1 cellular context compared by ENCODE assay signal in the genomic region with DNA sequence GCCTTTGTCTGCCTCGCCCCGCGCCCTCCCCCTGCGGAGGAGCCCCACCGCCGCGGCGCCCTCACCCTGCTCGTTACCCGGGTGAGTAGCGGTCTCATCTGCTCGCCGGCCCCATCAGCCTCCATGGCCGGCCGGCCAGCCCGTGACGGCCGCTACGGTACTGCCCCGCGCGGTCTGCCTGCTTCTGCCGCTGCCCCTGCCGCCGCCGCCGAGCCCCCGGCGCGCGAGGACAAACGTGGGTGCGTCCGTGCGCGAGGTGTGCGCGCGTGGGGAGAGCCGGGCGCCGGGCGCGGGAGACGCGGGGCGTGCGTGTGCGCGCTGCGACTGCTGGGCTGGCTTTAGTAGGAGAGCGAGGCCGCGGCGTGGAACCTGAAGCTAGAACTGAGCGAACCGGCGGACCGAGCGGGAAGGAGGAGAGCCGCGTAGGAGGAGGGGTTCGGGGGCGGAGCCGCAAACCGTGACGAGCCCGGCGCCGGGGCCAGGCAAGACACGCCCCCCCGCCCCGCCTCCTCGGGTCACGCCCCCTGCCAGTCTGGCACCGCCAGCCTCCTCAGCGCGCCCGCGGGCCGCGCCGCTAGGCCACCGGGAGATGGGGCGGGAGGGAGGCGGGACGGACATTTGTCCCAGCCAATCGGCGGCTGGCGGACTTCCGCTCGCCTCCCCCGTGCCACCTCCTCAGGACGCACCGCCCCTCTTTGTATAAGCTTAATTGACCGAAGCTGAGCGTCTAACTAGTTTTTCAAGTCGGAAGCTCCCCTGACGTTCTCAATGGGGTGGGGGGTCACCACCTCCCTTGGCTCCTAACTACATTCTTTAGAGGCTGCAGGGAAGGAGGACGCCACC.
TF ChIP-seq lines count a peak whose summit lies in the region.

A gene (minus strand): TSS at position 383 of the 843 bp plus-strand sequence. CDS start 258 bp downstream, at position 125.

TF ChIP-seq in HepG2, 621 proteins besides CTCF, POLR2A, EP300 and RAD21 (continued from another document and continues in another):
- TF ChIP-seq ZNF326 (CRISPR knock-in tag; IDR thresholded peaks at IDR 0.05; ENCODE audit: borderline replicate concordance), result no peak
- TF ChIP-seq ZNF607 (CRISPR knock-in tag; IDR thresholded peaks at IDR 0.05; ENCODE audit: borderline replicate concordance), result peak; percentile 35; the same call in 1 of the 2 replicates
- 0 out of 2 replicates have a peak, but pooled peaks have one; percentile 27 for TF ChIP-seq ZSCAN29 (CRISPR knock-in tag; conservative IDR thresholded peaks at IDR 0.05)
- TF ChIP-seq CEBPG (CRISPR knock-in tag; IDR thresholded peaks at IDR 0.05), result no peak
- TF ChIP-seq ZNF343 (CRISPR knock-in tag; IDR thresholded peaks at IDR 0.05), result no peak
- TF ChIP-seq, protein P1, sequence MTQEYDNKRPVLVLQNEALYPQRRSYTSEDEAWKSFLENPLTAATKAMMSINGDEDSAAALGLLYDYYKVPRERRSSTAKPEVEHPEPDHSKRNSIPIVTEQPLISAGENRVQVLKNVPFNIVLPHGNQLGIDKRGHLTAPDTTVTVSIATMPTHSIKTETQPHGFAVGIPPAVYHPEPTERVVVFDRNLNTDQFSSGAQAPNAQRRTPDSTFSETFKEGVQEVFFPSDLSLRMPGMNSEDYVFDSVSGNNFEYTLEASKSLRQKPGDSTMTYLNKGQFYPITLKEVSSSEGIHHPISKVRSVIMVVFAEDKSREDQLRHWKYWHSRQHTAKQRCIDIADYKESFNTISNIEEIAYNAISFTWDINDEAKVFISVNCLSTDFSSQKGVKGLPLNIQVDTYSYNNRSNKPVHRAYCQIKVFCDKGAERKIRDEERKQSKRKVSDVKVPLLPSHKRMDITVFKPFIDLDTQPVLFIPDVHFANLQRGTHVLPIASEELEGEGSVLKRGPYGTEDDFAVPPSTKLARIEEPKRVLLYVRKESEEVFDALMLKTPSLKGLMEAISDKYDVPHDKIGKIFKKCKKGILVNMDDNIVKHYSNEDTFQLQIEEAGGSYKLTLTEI (CRISPR knock-in tag; conservative IDR thresholded peaks at IDR 0.05), result no peak
- no peak for TF ChIP-seq SYNCRIP (IDR thresholded peaks at IDR 0.05; ENCODE audit: insufficient read depth, low read depth, low read length)
- no peak for TF ChIP-seq NFIC (IDR thresholded peaks at IDR 0.05; ENCODE audit: low read length)
- TF ChIP-seq ZNF331 (CRISPR knock-in tag; IDR thresholded peaks at IDR 0.05), result no peak
- no peak for TF ChIP-seq ZNF619 (CRISPR knock-in tag; IDR thresholded peaks at IDR 0.05)
- 0 out of 2 replicates have a peak, but pooled peaks have one; percentile 9 for TF ChIP-seq ZNF138 (CRISPR knock-in tag; IDR thresholded peaks at IDR 0.05; ENCODE audit: low read depth)
- no peak for TF ChIP-seq FLYWCH1 (CRISPR knock-in tag; IDR thresholded peaks at IDR 0.05)
- no peak for TF ChIP-seq NFE2 (CRISPR knock-in tag; IDR thresholded peaks at IDR 0.05)
- TF ChIP-seq ESRRA (CRISPR knock-in tag; IDR thresholded peaks at IDR 0.05; ENCODE audit: low read depth), result no peak
- peak; percentile 72 for TF ChIP-seq HDAC1 (CRISPR knock-in tag; IDR thresholded peaks at IDR 0.05)
- TF ChIP-seq, protein P2, sequence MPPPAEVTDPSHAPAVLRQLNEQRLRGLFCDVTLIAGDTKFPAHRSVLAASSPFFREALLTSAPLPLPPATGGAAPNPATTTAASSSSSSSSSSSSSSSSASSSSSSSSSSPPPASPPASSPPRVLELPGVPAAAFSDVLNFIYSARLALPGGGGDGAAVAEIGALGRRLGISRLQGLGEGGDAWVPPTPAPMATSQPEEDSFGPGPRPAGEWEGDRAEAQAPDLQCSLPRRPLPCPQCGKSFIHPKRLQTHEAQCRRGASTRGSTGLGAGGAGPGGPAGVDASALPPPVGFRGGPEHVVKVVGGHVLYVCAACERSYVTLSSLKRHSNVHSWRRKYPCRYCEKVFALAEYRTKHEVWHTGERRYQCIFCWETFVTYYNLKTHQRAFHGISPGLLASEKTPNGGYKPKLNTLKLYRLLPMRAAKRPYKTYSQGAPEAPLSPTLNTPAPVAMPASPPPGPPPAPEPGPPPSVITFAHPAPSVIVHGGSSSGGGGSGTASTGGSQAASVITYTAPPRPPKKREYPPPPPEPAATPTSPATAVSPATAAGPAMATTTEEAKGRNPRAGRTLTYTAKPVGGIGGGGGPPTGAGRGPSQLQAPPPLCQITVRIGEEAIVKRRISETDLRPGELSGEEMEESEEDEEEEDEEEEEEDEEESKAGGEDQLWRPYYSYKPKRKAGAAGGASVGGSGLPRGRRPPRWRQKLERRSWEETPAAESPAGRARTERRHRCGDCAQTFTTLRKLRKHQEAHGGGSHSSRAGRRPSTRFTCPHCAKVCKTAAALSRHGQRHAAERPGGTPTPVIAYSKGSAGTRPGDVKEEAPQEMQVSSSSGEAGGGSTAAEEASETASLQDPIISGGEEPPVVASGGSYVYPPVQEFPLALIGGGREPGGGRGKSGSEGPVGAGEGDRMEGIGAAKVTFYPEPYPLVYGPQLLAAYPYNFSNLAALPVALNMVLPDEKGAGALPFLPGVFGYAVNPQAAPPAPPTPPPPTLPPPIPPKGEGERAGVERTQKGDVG (CRISPR knock-in tag; IDR thresholded peaks at IDR 0.05; ENCODE audit: borderline replicate concordance), result no peak
- TF ChIP-seq, protein P3, sequence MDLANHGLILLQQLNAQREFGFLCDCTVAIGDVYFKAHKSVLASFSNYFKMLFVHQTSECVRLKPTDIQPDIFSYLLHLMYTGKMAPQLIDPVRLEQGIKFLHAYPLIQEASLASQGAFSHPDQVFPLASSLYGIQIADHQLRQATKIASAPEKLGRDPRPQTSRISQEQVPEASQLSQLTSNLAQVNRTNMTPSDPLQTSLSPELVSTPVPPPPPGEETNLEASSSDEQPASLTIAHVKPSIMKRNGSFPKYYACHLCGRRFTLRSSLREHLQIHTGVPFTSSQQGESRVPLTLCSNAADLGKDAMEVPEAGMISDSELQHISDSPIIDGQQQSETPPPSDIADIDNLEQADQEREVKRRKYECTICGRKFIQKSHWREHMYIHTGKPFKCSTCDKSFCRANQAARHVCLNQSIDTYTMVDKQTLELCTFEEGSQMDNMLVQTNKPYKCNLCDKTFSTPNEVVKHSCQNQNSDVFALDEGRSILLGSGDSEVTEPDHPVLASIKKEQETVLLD (CRISPR knock-in tag; IDR thresholded peaks at IDR 0.05; ENCODE audit: low read depth), result no peak
- peak; percentile 52; the same call in 1 of the 2 replicates for TF ChIP-seq CREB1 (IDR thresholded peaks at IDR 0.05)
- TF ChIP-seq CREB1 (CRISPR knock-in tag; IDR thresholded peaks at IDR 0.05), result no peak
- TF ChIP-seq, protein P4, sequence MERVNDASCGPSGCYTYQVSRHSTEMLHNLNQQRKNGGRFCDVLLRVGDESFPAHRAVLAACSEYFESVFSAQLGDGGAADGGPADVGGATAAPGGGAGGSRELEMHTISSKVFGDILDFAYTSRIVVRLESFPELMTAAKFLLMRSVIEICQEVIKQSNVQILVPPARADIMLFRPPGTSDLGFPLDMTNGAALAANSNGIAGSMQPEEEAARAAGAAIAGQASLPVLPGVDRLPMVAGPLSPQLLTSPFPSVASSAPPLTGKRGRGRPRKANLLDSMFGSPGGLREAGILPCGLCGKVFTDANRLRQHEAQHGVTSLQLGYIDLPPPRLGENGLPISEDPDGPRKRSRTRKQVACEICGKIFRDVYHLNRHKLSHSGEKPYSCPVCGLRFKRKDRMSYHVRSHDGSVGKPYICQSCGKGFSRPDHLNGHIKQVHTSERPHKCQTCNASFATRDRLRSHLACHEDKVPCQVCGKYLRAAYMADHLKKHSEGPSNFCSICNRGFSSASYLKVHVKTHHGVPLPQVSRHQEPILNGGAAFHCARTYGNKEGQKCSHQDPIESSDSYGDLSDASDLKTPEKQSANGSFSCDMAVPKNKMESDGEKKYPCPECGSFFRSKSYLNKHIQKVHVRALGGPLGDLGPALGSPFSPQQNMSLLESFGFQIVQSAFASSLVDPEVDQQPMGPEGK (CRISPR knock-in tag; IDR thresholded peaks at IDR 0.05), result peak; percentile 78
- TF ChIP-seq, protein P5, sequence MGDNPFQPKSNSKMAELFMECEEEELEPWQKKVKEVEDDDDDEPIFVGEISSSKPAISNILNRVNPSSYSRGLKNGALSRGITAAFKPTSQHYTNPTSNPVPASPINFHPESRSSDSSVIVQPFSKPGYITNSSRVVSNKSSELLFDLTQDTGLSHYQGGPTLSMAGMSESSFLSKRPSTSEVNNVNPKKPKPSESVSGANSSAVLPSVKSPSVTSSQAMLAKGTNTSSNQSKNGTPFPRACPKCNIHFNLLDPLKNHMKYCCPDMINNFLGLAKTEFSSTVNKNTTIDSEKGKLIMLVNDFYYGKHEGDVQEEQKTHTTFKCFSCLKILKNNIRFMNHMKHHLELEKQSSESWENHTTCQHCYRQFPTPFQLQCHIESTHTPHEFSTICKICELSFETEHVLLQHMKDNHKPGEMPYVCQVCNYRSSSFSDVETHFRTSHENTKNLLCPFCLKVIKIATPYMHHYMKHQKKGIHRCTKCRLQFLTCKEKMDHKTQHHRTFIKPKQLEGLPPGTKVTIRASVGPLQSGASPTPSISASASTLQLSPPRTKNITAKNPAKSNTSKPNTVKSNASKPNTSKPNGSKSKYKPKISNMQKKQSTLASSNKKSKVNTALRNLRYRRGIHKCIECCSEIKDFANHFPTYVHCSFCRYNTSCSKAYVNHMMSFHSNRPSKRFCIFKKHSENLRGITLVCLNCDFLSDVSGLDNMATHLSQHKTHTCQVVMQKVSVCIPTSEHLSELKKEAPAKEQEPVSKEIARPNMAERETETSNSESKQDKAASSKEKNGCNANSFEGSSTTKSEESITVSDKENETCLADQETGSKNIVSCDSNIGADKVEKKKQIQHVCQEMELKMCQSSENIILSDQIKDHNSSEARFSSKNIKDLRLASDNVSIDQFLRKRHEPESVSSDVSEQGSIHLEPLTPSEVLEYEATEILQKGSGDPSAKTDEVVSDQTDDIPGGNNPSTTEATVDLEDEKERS (CRISPR knock-in tag; IDR thresholded peaks at IDR 0.05), result no peak
- no peak for TF ChIP-seq ATF7 (IDR thresholded peaks at IDR 0.05)
- no peak for TF ChIP-seq ATF7 (CRISPR knock-in tag; IDR thresholded peaks at IDR 0.05)
- no peak for TF ChIP-seq ZNF292 (CRISPR knock-in tag; IDR thresholded peaks at IDR 0.05; ENCODE audit: borderline replicate concordance, low read depth)
- TF ChIP-seq FOSL1 (CRISPR knock-in tag; IDR thresholded peaks at IDR 0.05; ENCODE audit: borderline replicate concordance), result no peak
- peak; percentile 92 for TF ChIP-seq ZFY (CRISPR knock-in tag; IDR thresholded peaks at IDR 0.05)
- TF ChIP-seq DMAP1 (CRISPR knock-in tag; IDR thresholded peaks at IDR 0.05), result 0 out of 2 replicates have a peak, but pooled peaks have one; percentile 34
- TF ChIP-seq POLR2AphosphoS2 (IDR thresholded peaks at IDR 0.05; ENCODE audit: low read depth, low read length), result no peak
- no peak for TF ChIP-seq ZNF530 (CRISPR knock-in tag; IDR thresholded peaks at IDR 0.05; ENCODE audit: low read depth)
- no peak for TF ChIP-seq ZNF749 (CRISPR knock-in tag; IDR thresholded peaks at IDR 0.05; ENCODE audit: borderline replicate concordance)
- TF ChIP-seq RELA (CRISPR knock-in tag; IDR thresholded peaks at IDR 0.05), result no peak
- peak; percentile 18; the same call in 1 of the 2 replicates for TF ChIP-seq ZBTB7A (CRISPR knock-in tag; IDR thresholded peaks at IDR 0.05)
- peak; percentile 33; the same call in 1 of the 2 replicates for TF ChIP-seq FOXO1 (CRISPR knock-in tag; IDR thresholded peaks at IDR 0.05)
- TF ChIP-seq, protein P6, sequence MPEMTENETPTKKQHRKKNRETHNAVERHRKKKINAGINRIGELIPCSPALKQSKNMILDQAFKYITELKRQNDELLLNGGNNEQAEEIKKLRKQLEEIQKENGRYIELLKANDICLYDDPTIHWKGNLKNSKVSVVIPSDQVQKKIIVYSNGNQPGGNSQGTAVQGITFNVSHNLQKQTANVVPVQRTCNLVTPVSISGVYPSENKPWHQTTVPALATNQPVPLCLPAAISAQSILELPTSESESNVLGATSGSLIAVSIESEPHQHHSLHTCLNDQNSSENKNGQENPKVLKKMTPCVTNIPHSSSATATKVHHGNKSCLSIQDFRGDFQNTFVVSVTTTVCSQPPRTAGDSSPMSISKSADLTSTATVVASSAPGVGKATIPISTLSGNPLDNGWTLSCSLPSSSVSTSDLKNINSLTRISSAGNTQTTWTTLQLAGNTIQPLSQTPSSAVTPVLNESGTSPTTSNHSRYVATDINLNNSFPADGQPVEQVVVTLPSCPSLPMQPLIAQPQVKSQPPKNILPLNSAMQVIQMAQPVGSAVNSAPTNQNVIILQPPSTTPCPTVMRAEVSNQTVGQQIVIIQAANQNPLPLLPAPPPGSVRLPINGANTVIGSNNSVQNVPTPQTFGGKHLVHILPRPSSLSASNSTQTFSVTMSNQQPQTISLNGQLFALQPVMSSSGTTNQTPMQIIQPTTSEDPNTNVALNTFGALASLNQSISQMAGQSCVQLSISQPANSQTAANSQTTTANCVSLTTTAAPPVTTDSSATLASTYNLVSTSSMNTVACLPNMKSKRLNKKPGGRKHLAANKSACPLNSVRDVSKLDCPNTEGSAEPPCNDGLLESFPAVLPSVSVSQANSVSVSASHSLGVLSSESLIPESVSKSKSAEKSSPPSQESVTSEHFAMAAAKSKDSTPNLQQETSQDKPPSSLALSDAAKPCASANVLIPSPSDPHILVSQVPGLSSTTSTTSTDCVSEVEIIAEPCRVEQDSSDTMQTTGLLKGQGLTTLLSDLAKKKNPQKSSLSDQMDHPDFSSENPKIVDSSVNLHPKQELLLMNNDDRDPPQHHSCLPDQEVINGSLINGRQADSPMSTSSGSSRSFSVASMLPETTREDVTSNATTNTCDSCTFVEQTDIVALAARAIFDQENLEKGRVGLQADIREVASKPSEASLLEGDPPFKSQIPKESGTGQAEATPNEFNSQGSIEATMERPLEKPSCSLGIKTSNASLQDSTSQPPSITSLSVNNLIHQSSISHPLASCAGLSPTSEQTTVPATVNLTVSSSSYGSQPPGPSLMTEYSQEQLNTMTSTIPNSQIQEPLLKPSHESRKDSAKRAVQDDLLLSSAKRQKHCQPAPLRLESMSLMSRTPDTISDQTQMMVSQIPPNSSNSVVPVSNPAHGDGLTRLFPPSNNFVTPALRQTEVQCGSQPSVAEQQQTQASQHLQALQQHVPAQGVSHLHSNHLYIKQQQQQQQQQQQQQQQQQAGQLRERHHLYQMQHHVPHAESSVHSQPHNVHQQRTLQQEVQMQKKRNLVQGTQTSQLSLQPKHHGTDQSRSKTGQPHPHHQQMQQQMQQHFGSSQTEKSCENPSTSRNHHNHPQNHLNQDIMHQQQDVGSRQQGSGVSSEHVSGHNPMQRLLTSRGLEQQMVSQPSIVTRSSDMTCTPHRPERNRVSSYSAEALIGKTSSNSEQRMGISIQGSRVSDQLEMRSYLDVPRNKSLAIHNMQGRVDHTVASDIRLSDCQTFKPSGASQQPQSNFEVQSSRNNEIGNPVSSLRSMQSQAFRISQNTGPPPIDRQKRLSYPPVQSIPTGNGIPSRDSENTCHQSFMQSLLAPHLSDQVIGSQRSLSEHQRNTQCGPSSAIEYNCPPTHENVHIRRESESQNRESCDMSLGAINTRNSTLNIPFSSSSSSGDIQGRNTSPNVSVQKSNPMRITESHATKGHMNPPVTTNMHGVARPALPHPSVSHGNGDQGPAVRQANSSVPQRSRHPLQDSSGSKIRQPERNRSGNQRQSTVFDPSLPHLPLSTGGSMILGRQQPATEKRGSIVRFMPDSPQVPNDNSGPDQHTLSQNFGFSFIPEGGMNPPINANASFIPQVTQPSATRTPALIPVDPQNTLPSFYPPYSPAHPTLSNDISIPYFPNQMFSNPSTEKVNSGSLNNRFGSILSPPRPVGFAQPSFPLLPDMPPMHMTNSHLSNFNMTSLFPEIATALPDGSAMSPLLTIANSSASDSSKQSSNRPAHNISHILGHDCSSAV (CRISPR knock-in tag; IDR thresholded peaks at IDR 0.05; ENCODE audit: borderline replicate concordance), result 0 out of 2 replicates have a peak, but pooled peaks have one; percentile 79
- peak; percentile 45; the same call in 1 of the 2 replicates for TF ChIP-seq ZNF616 (CRISPR knock-in tag; IDR thresholded peaks at IDR 0.05; ENCODE audit: low read depth)
- no peak for TF ChIP-seq SP1 (IDR thresholded peaks at IDR 0.05)
- peak; percentile 87 for TF ChIP-seq SP1 (CRISPR knock-in tag; IDR thresholded peaks at IDR 0.05)
- TF ChIP-seq ZNF652 (CRISPR knock-in tag; IDR thresholded peaks at IDR 0.05; ENCODE audit: borderline replicate concordance, low read depth), result no peak
